ENCODE assay signal across 8 cellular contexts in genomic region chr11:61567286-61568061, GRCh38. TPM values are rescaled to one million over a fixed set of nuclear protein-coding genes. Genes with fewer than 3 reads are reported as not detected.
DNase-seq lines count a peak whose midpoint lies in the region; ATAC-seq and TF ChIP-seq lines count a peak whose summit lies in the region.

No MANE protein-coding gene starts in this region.

- no peak for ATAC-seq in HG02798 (IDR thresholded peaks at IDR 0.05; ENCODE audit: poor library complexity, unreplicated experiment)

- H3K36me3 Mint-ChIP-seq in endothelial cell (ENCODE audit: low read depth, unreplicated experiment) = no peaks in the 10 kb centered on the region

- no peak overlapping the region for H3K27ac Mint-ChIP-seq in endothelial cell (ENCODE audit: unreplicated experiment)

- peaks cover 14% of the 10 kb centered on the region for H3K27me3 Mint-ChIP-seq in endothelial cell (ENCODE audit: unreplicated experiment)

- no peak overlapping the region for H3K4me3 ChIP-seq in GM12864 (ENCODE audit: low read depth, low read length)

- H3K4me1 Mint-ChIP-seq in endothelial cell (ENCODE audit: unreplicated experiment) = peaks cover 15% of the 10 kb centered on the region

- TF ChIP-seq CTCF in GM12864 (IDR thresholded peaks at IDR 0.05; ENCODE audit: low read depth, low read length, missing control alignments) (peak; percentile 42), endothelial cell (IDR thresholded peaks at IDR 0.05; ENCODE audit: unreplicated experiment) (peak; percentile 100)

- DNase-seq in GM12864 (ENCODE audit: low read depth) (peak; percentile 12), NCI-H510A treated with DMSO at 0.1 percent for 48 hours (lab: John Stamatoyannopoulos, UW) (peak; percentile 89), endothelial cell (ENCODE audit: low spot score) (peak; percentile 90), mesenteric fat pad (ENCODE audit: low spot score) (peak; percentile 94), NCI-H1417 (lab: John Stamatoyannopoulos, UW) (no peak)
- peak; percentile 85 for DNase-seq in activated CD8-positive, alpha-beta memory T cell treated with anti-CD3 and anti-CD28 coated beads for 24 hours
- DNase-seq in stimulated activated CD8-positive, alpha-beta memory T cell treated with anti-CD3 and anti-CD28 coated beads, Interleukin-2, amount 100 ng/mL, for 48 hours (ENCODE audit: low read depth in 2 of 2) = peak; percentile 41 to 64

- peak overlapping the region; percentile 65 for H3K4me3 Mint-ChIP-seq in endothelial cell (ENCODE audit: unreplicated experiment)

- H3K9me3 Mint-ChIP-seq in endothelial cell (ENCODE audit: unreplicated experiment) = no peaks in the 10 kb centered on the region

RNA-seq across cellular contexts. Expression of gene SYT7, which starts 13.4 kb away (rescaled TPM):
- total RNA-seq in endothelial cell (ENCODE audit: unreplicated experiment) (9.7 TPM), mesenteric fat pad (2.4 TPM)

RNA-seq across cellular contexts. Expression of gene LRRC10B, which starts 58.9 kb away (rescaled TPM):
- total RNA-seq in endothelial cell (ENCODE audit: unreplicated experiment) = 0.13 TPM
- total RNA-seq in mesenteric fat pad = 1.2 TPM

Comparison
In these comparisons a context has a peak if more than half of its experiments do, and no peak if none do; other contexts are left out.
1. DNase-seq: peak in GM12864 (single experiment), NCI-H510A treated with DMSO at 0.1 percent for 48 hours (single experiment), activated CD8-positive, alpha-beta memory T cell treated with anti-CD3 and anti-CD28 coated beads for 24 hours (single experiment), endothelial cell (single experiment), mesenteric fat pad (single experiment) and stimulated activated CD8-positive, alpha-beta memory T cell treated with anti-CD3 and anti-CD28 coated beads, Interleukin-2, amount 100 ng/mL, for 48 hours (2 of 2); none in NCI-H1417 (0 of 3).